In the genomic region with DNA sequence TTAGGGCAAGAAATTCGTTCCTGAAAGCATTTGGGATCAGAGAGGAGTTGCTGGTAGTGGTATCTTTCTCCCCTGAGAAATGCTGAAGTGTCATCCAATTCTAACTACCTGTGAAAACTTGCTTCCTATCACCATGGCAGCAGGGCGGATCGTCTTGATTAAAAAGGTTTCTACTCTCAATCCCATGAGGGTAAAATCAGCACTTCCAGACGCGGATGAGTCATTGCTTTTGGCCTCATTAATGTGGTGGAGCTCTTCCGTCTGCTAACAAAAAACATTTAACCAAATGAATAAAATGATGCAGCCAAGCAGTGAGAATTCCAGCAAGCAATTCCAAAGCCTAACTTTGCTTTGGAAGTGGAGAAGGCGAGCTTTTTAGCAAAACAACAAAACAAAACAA, we compare ENCODE assay signal across 8 cellular contexts.
A peak's percentile ranks its signal among the peaks of the same experiment; 100 is the strongest.
DNase-seq lines count a peak whose midpoint lies in the region; ATAC-seq and TF ChIP-seq lines count a peak whose summit lies in the region.

No MANE protein-coding gene starts in this region.

- peak in 2 of 3 experiments; percentile 16 to 73 for DNase-seq in NCI-H1417 (lab: John Stamatoyannopoulos, UW)
- no peak for DNase-seq in NCI-H1417 treated with DMSO at 0.1 percent for 48 hours (lab: John Stamatoyannopoulos, UW)
- peak; percentile 86 for DNase-seq in RWPE1 (ENCODE audit: low spot score)
- DNase-seq in glutamatergic neuron, result peak; percentile 23
- DNase-seq in HuH-7.5 (ENCODE audit: low spot score), result no peak

- no peaks in the 10 kb centered on the region for H3K27me3 ChIP-seq in skeletal muscle tissue (ENCODE audit: control insufficient read depth in 3 of 3, insufficient read depth in 3 of 3, low read length in 3 of 3)

- TF ChIP-seq CTCF in RWPE1 (conservative IDR thresholded peaks at IDR 0.05; ENCODE audit: low read depth), result no peak
- TF ChIP-seq CTCF in glutamatergic neuron (IDR thresholded peaks at IDR 0.05; ENCODE audit: partially characterized antibody, unreplicated experiment), result no peak

- POLR2A ChIA-PET in RWPE1 (lab: Yijun Ruan, JAX; ENCODE audit: low non-redundant PET), result no interaction called here

- peaks cover 24% of the 10 kb centered on the region for H3K4me1 Mint-ChIP-seq in glutamatergic neuron (ENCODE audit: low read depth, unreplicated experiment)

- peak overlapping the region; percentile 82 for H3K27ac Mint-ChIP-seq in glutamatergic neuron (ENCODE audit: unreplicated experiment)

- no peaks in the 10 kb centered on the region for H3K36me3 ChIP-seq in skeletal muscle tissue (ENCODE audit: control insufficient read depth in 3 of 3, insufficient read depth in 3 of 3, low read length in 3 of 3)

- no peak overlapping the region for H3K27ac ChIP-seq in RWPE1
- H3K27ac ChIP-seq in skeletal muscle tissue (ENCODE audit: low read depth, low read length), result peak overlapping the region; percentile 57

- H3K9me3 ChIP-seq in skeletal muscle tissue (ENCODE audit: control insufficient read depth in 3 of 3, low read length in 3 of 3), result no peaks in the 10 kb centered on the region

- H3K4me1 ChIP-seq in skeletal muscle tissue (ENCODE audit: control insufficient read depth in 3 of 3, insufficient read depth in 3 of 3, low read length in 3 of 3), result peaks cover 3 to 14% (median 5%) of the 10 kb centered on the region in 3 donors

- CTCF ChIA-PET in RWPE1 (lab: Yijun Ruan, JAX), result interaction anchor here (0.7 kb wide), 1 partner anchor 112 kb away, joined by 3 read pairs; no protein-coding TSS in a partner anchor

- H3K4me3 Mint-ChIP-seq in glutamatergic neuron (ENCODE audit: unreplicated experiment), result peak overlapping the region; percentile 73

- peak overlapping the region in 1 of 3 donors; percentile 31 for H3K4me3 ChIP-seq in skeletal muscle tissue (ENCODE audit: low read length in 3 of 3)

- H3K36me3 Mint-ChIP-seq in glutamatergic neuron (ENCODE audit: unreplicated experiment), result peaks cover 12% of the 10 kb centered on the region

- peaks cover 6% of the 10 kb centered on the region for H3K9me3 Mint-ChIP-seq in glutamatergic neuron (ENCODE audit: unreplicated experiment)

- no peak overlapping the region for H3K9ac ChIP-seq in skeletal muscle tissue (ENCODE audit: low read depth in 1 of 3, low read length in 3 of 3)

- ATAC-seq in HG02642 (IDR thresholded peaks at IDR 0.05; ENCODE audit: poor library complexity, unreplicated experiment), result no peak
- no peak for ATAC-seq in HG03108 (IDR thresholded peaks at IDR 0.05; ENCODE audit: unreplicated experiment)

- H3K27me3 Mint-ChIP-seq in glutamatergic neuron (ENCODE audit: unreplicated experiment), result no peaks in the 10 kb centered on the region

Comparison
In these comparisons a context has a peak if more than half of its experiments do, and no peak if none do; other contexts are left out.
1. DNase-seq: peak in NCI-H1417 (2 of 3), RWPE1 (single experiment) and glutamatergic neuron (single experiment); none in NCI-H1417 treated with DMSO at 0.1 percent for 48 hours (single experiment) and HuH-7.5 (single experiment).